In genomic region chr10:988667-989545, GRCh38 we compare ENCODE assay signal across 8 cellular contexts. TPM values are rescaled to one million over a fixed set of nuclear protein-coding genes. Genes with fewer than 3 reads are reported as not detected.
DNase-seq lines count a peak whose midpoint lies in the region; ATAC-seq and TF ChIP-seq lines count a peak whose summit lies in the region.

No MANE protein-coding gene starts in this region.

- no peak for TF ChIP-seq POLR2A in adrenal gland (IDR thresholded peaks at IDR 0.05)

- H3K27me3 ChIP-seq in adrenal gland = no peaks in the 10 kb centered on the region
- no peaks in the 10 kb centered on the region for H3K27me3 ChIP-seq in kidney epithelial cell (ENCODE audit: control insufficient read depth, insufficient read depth, low read length)

- H3K36me3 ChIP-seq in adrenal gland (replicated peaks in 1 of 2) (peaks cover 0 to 13% of the 10 kb centered on the region in 2 donors), kidney epithelial cell (ENCODE audit: control insufficient read depth, insufficient read depth, low read length) (peaks cover 2% of the 10 kb centered on the region)

- 28 to 45% (median 35%) methylated on average over 32 to 42 of the region's 42 CpGs for WGBS in adrenal gland, 4 donors

- H3K4me3 Mint-ChIP-seq in stimulated activated memory B cell treated with anti-CD40 and anti-IgM and Interleukin-4, amounts not matched to agents 10 μg/mL and 1 μg/mL and 100 μg/mL, for 72 hours = peak overlapping the region; percentile 99

- peak overlapping the region; percentile 99 for H3K27ac Mint-ChIP-seq in stimulated activated memory B cell treated with anti-CD40 and anti-IgM and Interleukin-4, amounts not matched to agents 10 μg/mL and 1 μg/mL and 100 μg/mL, for 72 hours

- no peaks in the 10 kb centered on the region for H3K9me3 ChIP-seq in adrenal gland (replicated peaks in 1 of 3)

- intact Hi-C loops in adrenal gland (cut with DNase I) = loop anchor here in 1 of 2 donors (10.0 kb wide), 1 partner anchor 54 kb away; the partner anchor contains the start of gene LARP4B

- peaks cover 25% of the 10 kb centered on the region for H3K36me3 Mint-ChIP-seq in stimulated activated memory B cell treated with anti-CD40 and anti-IgM and Interleukin-4, amounts not matched to agents 10 μg/mL and 1 μg/mL and 100 μg/mL, for 72 hours

- peaks cover 54% of the 10 kb centered on the region for H3K4me1 Mint-ChIP-seq in stimulated activated memory B cell treated with anti-CD40 and anti-IgM and Interleukin-4, amounts not matched to agents 10 μg/mL and 1 μg/mL and 100 μg/mL, for 72 hours

- DNase-seq in DMS53 (lab: John Stamatoyannopoulos, UW) (peak; percentile 53), DMS53 treated with DMSO at 0.1 percent for 48 hours (lab: John Stamatoyannopoulos, UW; ENCODE audit: unreplicated experiment) (no peak), adrenal gland (peak in 3 of 7 donors; percentile 29 to 55 (median 29)), kidney epithelial cell (ENCODE audit: low read depth) (no peak), AG08396 (ENCODE audit: low spot score) (no peak), cerebellar nuclear complex (lab: John Stamatoyannopoulos, UW) (no peak)

- ATAC-seq in HG03432 (IDR thresholded peaks at IDR 0.05; ENCODE audit: unreplicated experiment) = peak; percentile 16
- peak; percentile 4 for ATAC-seq in stimulated activated memory B cell treated with anti-CD40 and anti-IgM and Interleukin-4, amounts not matched to agents 10 μg/mL and 1 μg/mL and 100 μg/mL, for 72 hours

- H3K4me1 ChIP-seq in adrenal gland (replicated peaks in 1 of 2) = peaks cover 20 to 32% of the 10 kb centered on the region in 2 donors

- no peaks in the 10 kb centered on the region for H3K9me3 Mint-ChIP-seq in stimulated activated memory B cell treated with anti-CD40 and anti-IgM and Interleukin-4, amounts not matched to agents 10 μg/mL and 1 μg/mL and 100 μg/mL, for 72 hours

- no peaks in the 10 kb centered on the region for H3K27me3 Mint-ChIP-seq in stimulated activated memory B cell treated with anti-CD40 and anti-IgM and Interleukin-4, amounts not matched to agents 10 μg/mL and 1 μg/mL and 100 μg/mL, for 72 hours

- H3K4me3 ChIP-seq in adrenal gland (peak overlapping the region; percentile 65 to 89 (median 74)), kidney epithelial cell (ENCODE audit: low read depth, low read length) (peak overlapping the region; percentile 78)

- peak overlapping the region; percentile 75 to 94 (median 86) for H3K27ac ChIP-seq in adrenal gland

- TF ChIP-seq CTCF in adrenal gland (IDR thresholded peaks at IDR 0.05) = no peak
- no peak for TF ChIP-seq CTCF in kidney epithelial cell (IDR thresholded peaks at IDR 0.05; ENCODE audit: insufficient read depth, low read length, poor library complexity, severe bottlenecking)

RNA-seq across cellular contexts. Expression of gene GTPBP4, which starts 0.7 kb away (rescaled TPM):
- total RNA-seq in adrenal gland = 100 to 1,000 TPM in 1 of 8 donors, 10 to 100 TPM in 7; 15.2 to 134 (median 29.9) TPM
- polyA plus RNA-seq in adrenal gland = 100 to 1,000 TPM in 1 of 3 donors, 10 to 100 TPM in 2; 25.9 to 196 (median 33.8) TPM
- 29.3 and 59.2 TPM in 2 replicates for total RNA-seq in kidney epithelial cell

RNA-seq across cellular contexts. Expression of gene IDI2, which starts 36.8 kb away (rescaled TPM):
- under 1 TPM in 1 of 8 donors, not detected in 7; 0.28 TPM for total RNA-seq in adrenal gland
- polyA plus RNA-seq in adrenal gland = under 1 TPM in 1 of 3 donors, not detected in 2; 0.07 TPM
- total RNA-seq in kidney epithelial cell = 0.13 TPM in 1 of 2 replicates, not detected in the other

RNA-seq across cellular contexts. Expression of gene LARP4B, which starts 57.4 kb away (rescaled TPM):
- total RNA-seq in adrenal gland (100 to 1,000 TPM in 2 of 8 donors, 10 to 100 TPM in 6; 33.7 to 145 (median 80.6) TPM), kidney epithelial cell (63.6 and 64.0 TPM in 2 replicates)
- 10 to 100 TPM; 17.2 to 63.0 (median 18.1) TPM for polyA plus RNA-seq in adrenal gland
